In genomic region chr3:41029356-41029755, GRCh38 we compare ENCODE assay signal across 24 cellular contexts.
"Had no signal": no experiment of that assay in that cellular context is flagged by ENCODE, and none has a peak within 500 bp of the region (broad histone marks: within the 10 kb centered on the region; RNA-seq: fewer than 3 reads in every experiment).

No MANE protein-coding gene starts in this region.

- H3K36me3 Mint-ChIP-seq: mesothelial cell of epicardium; naive B cell; natural killer cell treated with Interleukin-12 subunit alpha and Interleukin-12 subunit beta and Interleukin-15 and Interleukin-18, amount 100 ng/mL, for 72 hours; stimulated activated memory B cell treated with anti-CD40 and anti-IgM and Interleukin-4, amounts not matched to agents 10 μg/mL and 1 μg/mL and 100 μg/mL, for 72 hours had no signal

- DNase-seq: effector CD8-positive, alpha-beta T cell; endodermal cell; glutamatergic neuron; heart right ventricle; hippocampal formation; left cardiac atrium; left lung; mesenchymal stem cell; mucosa of descending colon; naive B cell; sigmoid colon; spleen; stimulated activated CD4-positive, alpha-beta T cell treated with anti-CD3 and anti-CD28 coated beads, Interleukin-4, amount 100 ng/mL, for 4 hours; stimulated activated naive CD8-positive, alpha-beta T cell treated with anti-CD3 and anti-CD28 coated beads, Interleukin-15, Interleukin-2, amounts not matched to agents 100 U/mL and 50 U/mL, for 24 hours; testis; tibial artery; upper lobe of left lung had no signal

- H3K9me3 Mint-ChIP-seq: naive B cell; natural killer cell treated with Interleukin-12 subunit alpha and Interleukin-12 subunit beta and Interleukin-15 and Interleukin-18, amount 100 ng/mL, for 72 hours; stimulated activated memory B cell treated with anti-CD40 and anti-IgM and Interleukin-4, amounts not matched to agents 10 μg/mL and 1 μg/mL and 100 μg/mL, for 72 hours had no signal

- ATAC-seq: esophagus mucosa; heart right ventricle; left cardiac atrium; left lung; mucosa of descending colon; natural killer cell treated with Interleukin-12 subunit alpha and Interleukin-12 subunit beta and Interleukin-15 and Interleukin-18, amount 100 ng/mL, for 72 hours; right cardiac atrium; stimulated activated memory B cell treated with anti-CD40 and anti-IgM and Interleukin-4, amounts not matched to agents 10 μg/mL and 1 μg/mL and 100 μg/mL, for 72 hours; stimulated activated naive CD8-positive, alpha-beta T cell treated with anti-CD3 and anti-CD28 coated beads, Interleukin-15, Interleukin-2, amounts not matched to agents 100 U/mL and 50 U/mL, for 24 hours had no signal

- H3K4me3 Mint-ChIP-seq: endodermal cell; mesothelial cell of epicardium; naive B cell; natural killer cell treated with Interleukin-12 subunit alpha and Interleukin-12 subunit beta and Interleukin-15 and Interleukin-18, amount 100 ng/mL, for 72 hours; neural progenitor cell; stimulated activated memory B cell treated with anti-CD40 and anti-IgM and Interleukin-4, amounts not matched to agents 10 μg/mL and 1 μg/mL and 100 μg/mL, for 72 hours had no signal

- H3K4me3 ChIP-seq: heart right ventricle, left lung, mucosa of descending colon, neural progenitor cell, prostate gland, sigmoid colon, spleen, testis, tibial artery, upper lobe of left lung had no signal

- H3K4me1 Mint-ChIP-seq: naive B cell had no signal
